ENCODE assay signal across 1 cellular context in the genomic region with DNA sequence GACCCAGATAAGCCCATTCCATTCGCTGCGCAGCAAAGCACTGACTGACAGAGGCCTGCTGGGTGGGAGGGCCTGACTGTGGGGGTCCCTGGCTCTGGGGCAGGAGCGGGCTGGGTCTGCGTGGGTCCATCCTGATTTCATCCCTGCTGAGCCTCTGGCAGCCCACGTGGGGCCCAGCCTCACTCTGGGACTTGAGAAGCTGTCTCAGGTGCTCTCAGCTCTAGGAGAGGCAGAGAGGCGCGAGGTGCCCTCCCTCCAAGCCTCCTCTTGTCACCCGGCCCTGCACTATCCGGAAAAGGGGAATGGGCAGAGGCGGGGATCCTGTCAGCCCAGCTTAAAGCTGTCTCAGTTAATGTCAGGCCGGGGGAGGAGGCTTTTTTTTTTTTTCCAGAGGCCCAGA.
TF ChIP-seq lines count a peak whose summit lies in the region.

No MANE protein-coding gene starts in this region.

TF ChIP-seq in neural cell, 6 proteins besides CTCF, POLR2A, EP300 and RAD21 (continued from another document):
- TF ChIP-seq, protein P1, sequence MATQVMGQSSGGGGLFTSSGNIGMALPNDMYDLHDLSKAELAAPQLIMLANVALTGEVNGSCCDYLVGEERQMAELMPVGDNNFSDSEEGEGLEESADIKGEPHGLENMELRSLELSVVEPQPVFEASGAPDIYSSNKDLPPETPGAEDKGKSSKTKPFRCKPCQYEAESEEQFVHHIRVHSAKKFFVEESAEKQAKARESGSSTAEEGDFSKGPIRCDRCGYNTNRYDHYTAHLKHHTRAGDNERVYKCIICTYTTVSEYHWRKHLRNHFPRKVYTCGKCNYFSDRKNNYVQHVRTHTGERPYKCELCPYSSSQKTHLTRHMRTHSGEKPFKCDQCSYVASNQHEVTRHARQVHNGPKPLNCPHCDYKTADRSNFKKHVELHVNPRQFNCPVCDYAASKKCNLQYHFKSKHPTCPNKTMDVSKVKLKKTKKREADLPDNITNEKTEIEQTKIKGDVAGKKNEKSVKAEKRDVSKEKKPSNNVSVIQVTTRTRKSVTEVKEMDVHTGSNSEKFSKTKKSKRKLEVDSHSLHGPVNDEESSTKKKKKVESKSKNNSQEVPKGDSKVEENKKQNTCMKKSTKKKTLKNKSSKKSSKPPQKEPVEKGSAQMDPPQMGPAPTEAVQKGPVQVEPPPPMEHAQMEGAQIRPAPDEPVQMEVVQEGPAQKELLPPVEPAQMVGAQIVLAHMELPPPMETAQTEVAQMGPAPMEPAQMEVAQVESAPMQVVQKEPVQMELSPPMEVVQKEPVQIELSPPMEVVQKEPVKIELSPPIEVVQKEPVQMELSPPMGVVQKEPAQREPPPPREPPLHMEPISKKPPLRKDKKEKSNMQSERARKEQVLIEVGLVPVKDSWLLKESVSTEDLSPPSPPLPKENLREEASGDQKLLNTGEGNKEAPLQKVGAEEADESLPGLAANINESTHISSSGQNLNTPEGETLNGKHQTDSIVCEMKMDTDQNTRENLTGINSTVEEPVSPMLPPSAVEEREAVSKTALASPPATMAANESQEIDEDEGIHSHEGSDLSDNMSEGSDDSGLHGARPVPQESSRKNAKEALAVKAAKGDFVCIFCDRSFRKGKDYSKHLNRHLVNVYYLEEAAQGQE (IDR thresholded peaks at IDR 0.05; ENCODE audit: borderline replicate concordance) = no peak
- no peak for TF ChIP-seq POLR2AphosphoS5 (IDR thresholded peaks at IDR 0.05)
- TF ChIP-seq MXI1 (conservative IDR thresholded peaks at IDR 0.05; ENCODE audit: poor library complexity, severe bottlenecking) = no peak
- TF ChIP-seq EZH2 (IDR thresholded peaks at IDR 0.05; ENCODE audit: borderline replicate concordance, insufficient read depth, low read length, poor library complexity, severe bottlenecking) = no peak
- TF ChIP-seq TAF1 (IDR thresholded peaks at IDR 0.05; ENCODE audit: low read depth) = no peak
TF ChIP-seq in neural cell: peak in this region for 0.
